In genomic region chr20:36313476-36313875, GRCh38 we compare ENCODE assay signal across 29 cellular contexts. TPM values are rescaled to one million over a fixed set of nuclear protein-coding genes. Genes with fewer than 3 reads are reported as not detected.
DNase-seq lines count a peak whose midpoint lies in the region; FAIRE-seq and TF ChIP-seq lines count a peak whose summit lies in the region.
"Had no signal": no experiment of that assay in that cellular context is flagged by ENCODE, and none has a peak within 500 bp of the region (broad histone marks: within the 10 kb centered on the region; RNA-seq: fewer than 3 reads in every experiment).

No MANE protein-coding gene starts in this region.

- H4K8ac ChIP-seq in H1 (ENCODE audit: extremely low read depth, insufficient read depth, low read length), result no peak overlapping the region

- no peak overlapping the region for H2BK15ac ChIP-seq in H1 (ENCODE audit: low read length)

- no peak overlapping the region for H3K23ac ChIP-seq in H1 (ENCODE audit: insufficient read length)

- no peak overlapping the region for H2BK120ac ChIP-seq in H1 (replicated peaks; ENCODE audit: low read depth, low read length)

- no peak overlapping the region for H3K4me3 Mint-ChIP-seq in progenitor cell of endocrine pancreas (ENCODE audit: low read depth)
- H3K4me3 Mint-ChIP-seq: CD8-positive, alpha-beta T cell; HFFc6 had no signal

- H3K79me2 ChIP-seq in H1 (ENCODE audit: control insufficient read depth in 1 of 2, insufficient read depth in 2 of 2, low read length in 2 of 2), result no peaks in the 10 kb centered on the region

- WGBS in H1 (ENCODE audit: extremely low coverage in 1 of 2, insufficient coverage in 1 of 2, insufficient read length in 1 of 2, insufficient replicate concordance in 2 of 2, low coverage in 1 of 2, low lambda C conversion rate in 2 of 2, missing lambda C conversion rate in 1 of 2), 2 experiments, result 67% methylated on average over 3 of the region's 3 CpGs; no CpG with 5 or more reads in 1 of the 2 experiments
- WGBS in spleen, 5 donors, result 62 to 82% (median 76%) methylated on average over 2 to 3 of the region's 3 CpGs

- TF ChIP-seq CTCF in H1 (IDR thresholded peaks at IDR 0.05; ENCODE audit: control extremely low read depth in 1 of 3, insufficient read depth in 1 of 3, low read depth in 1 of 3, low read length in 3 of 3), result no peak
- no peak for TF ChIP-seq CTCF in spleen (IDR thresholded peaks at IDR 0.05 in 8 of 11, conservative IDR thresholded peaks at IDR 0.05 in 3 of 11)
- TF ChIP-seq CTCF in progenitor cell of endocrine pancreas (IDR thresholded peaks at IDR 0.05; ENCODE audit: unreplicated experiment), result no peak

- no peaks in the 10 kb centered on the region for H3K9me3 Mint-ChIP-seq in progenitor cell of endocrine pancreas (ENCODE audit: low read depth)
- H3K9me3 Mint-ChIP-seq: CD8-positive, alpha-beta T cell; HFFc6 had no signal

- no peaks in the 10 kb centered on the region for H3K36me3 ChIP-seq in H1 (ENCODE audit: control insufficient read depth in 2 of 4, insufficient read depth in 4 of 4, low read length in 3 of 4)
- no peaks in the 10 kb centered on the region for H3K36me3 ChIP-seq in spleen

- no peaks in the 10 kb centered on the region for H3K36me3 Mint-ChIP-seq in progenitor cell of endocrine pancreas (ENCODE audit: insufficient read depth)
- H3K36me3 Mint-ChIP-seq: CD8-positive, alpha-beta T cell had no signal

- H3K4me3 ChIP-seq in H1 (ENCODE audit: extremely low read depth in 1 of 4, insufficient read depth in 2 of 4, low read depth in 3 of 4, low read length in 4 of 4) (no peak overlapping the region), spleen (no peak overlapping the region)

- H2AFZ ChIP-seq in H1 (ENCODE audit: low read length), result no peak overlapping the region

- intact Hi-C loops in spleen (cut with DNase I; ENCODE audit: low total_unique reads), result no loop called here

- H4K20me1 ChIP-seq in H1 (replicated peaks in 1 of 2; ENCODE audit: control insufficient read depth in 1 of 2, insufficient read depth in 2 of 2, low read length in 2 of 2), result peaks cover 2 to 11% of the 10 kb centered on the region in 2 experiments

- H3K14ac ChIP-seq in H1 (ENCODE audit: insufficient read length), result no peak overlapping the region

- no peak overlapping the region for H3K18ac ChIP-seq in H1 (ENCODE audit: extremely low read depth, low read length)

- no peak overlapping the region for H3K4ac ChIP-seq in H1 (replicated peaks; ENCODE audit: insufficient read length, low read depth, low read length)

- peaks cover 0 to 4% (median 1%) of the 10 kb centered on the region in 4 experiments; a peak in 2 of 7 replicates for H3K4me1 ChIP-seq in H1 (replicated peaks in 1 of 4; ENCODE audit: control insufficient read depth in 3 of 4, insufficient read depth in 4 of 4, low read length in 3 of 4)
- no peaks in the 10 kb centered on the region for H3K4me1 ChIP-seq in spleen

- H3K56ac ChIP-seq in H1 (replicated peaks; ENCODE audit: insufficient read length, low read depth, low read length), result no peak overlapping the region

- H3K4me1 Mint-ChIP-seq in progenitor cell of endocrine pancreas (ENCODE audit: low read depth), result no peaks in the 10 kb centered on the region

- peak; percentile 40 for DNase-seq in activated CD8-positive, alpha-beta memory T cell treated with anti-CD3 and anti-CD28 coated beads, Interleukin-2, amount 50 U/mL, for 48 hours
- DNase-seq in activated CD8-positive, alpha-beta memory T cell treated with anti-CD3 and anti-CD28 coated beads, Interleukin-2, amount 50 U/mL, for 4 hours, result no peak
- DNase-seq in D341Med (ENCODE audit: low spot score) (peak; percentile 15), H1 (ENCODE audit: low read depth in 1 of 2, low spot score in 2 of 2) (peak in 1 of 2 experiments; percentile 41), spleen (peak; percentile 28), NCI-H748 treated with DMSO at 0.1 percent for 48 hours (lab: John Stamatoyannopoulos, UW) (no peak), progenitor cell of endocrine pancreas (ENCODE audit: low spot score, unreplicated experiment) (no peak), HUDEP-2 (lab: John Stamatoyannopoulos, UW; ENCODE audit: unreplicated experiment in 76 of 76) (no peak)
- DNase-seq: 8988T; AML-193; C1 segment of cervical spinal cord; Calu3; HFFc6; KBM-7; MM.1S; NCI-H1048; NCI-H1417 treated with DMSO at 0.1 percent for 48 hours; NCI-H187 treated with DMSO at 0.1 percent for 48 hours; NCI-H2107; NCI-H2227 treated with DMSO at 0.1 percent for 48 hours; NCI-H510A; NCI-H774; NK-92 treated with Interleukin-12 subunit alpha and Interleukin-12 subunit beta, amount 100 ng/mL, for 24 hours; SIG-M5; SK-N-SH had no signal

- TF ChIP-seq EP300 in H1 (IDR thresholded peaks at IDR 0.05; ENCODE audit: borderline replicate concordance in 1 of 2, low read depth in 2 of 2, low read length in 2 of 2), result no peak

- no peak overlapping the region for H4K5ac ChIP-seq in H1 (ENCODE audit: insufficient read length, low read depth, low read length)

- H4K91ac ChIP-seq in H1 (replicated peaks; ENCODE audit: insufficient read length, low read length), result peak overlapping the region; percentile 37

- no peak for TF ChIP-seq RAD21 in H1 (IDR thresholded peaks at IDR 0.05 in 1 of 2, conservative IDR thresholded peaks at IDR 0.05 in 1 of 2; ENCODE audit: low read depth in 2 of 2, low read length in 2 of 2)

- no peak overlapping the region for H2BK5ac ChIP-seq in H1 (ENCODE audit: low read depth, low read length)

- H2AK5ac ChIP-seq in H1 (ENCODE audit: low read depth, low read length), result no peak overlapping the region

- no peak for FAIRE-seq in H1 (lab: Jason Lieb, UNC)
- FAIRE-seq: G401.6, GM19239 had no signal

- peaks cover 0 to under 1% (median 0%) of the 10 kb centered on the region in 4 experiments; a peak in 4 of 7 replicates for H3K27me3 ChIP-seq in H1 (replicated peaks in 1 of 4; ENCODE audit: control insufficient read depth in 3 of 4, extremely low read depth in 1 of 4, insufficient read depth in 3 of 4, low read length in 3 of 4)
- H3K27me3 ChIP-seq in spleen (replicated peaks in 1 of 7), result peaks cover 0 to 67% (median 5%) of the 10 kb centered on the region in 7 donors

- H2BK20ac ChIP-seq in H1 (ENCODE audit: low read length), result no peak overlapping the region; the same call in 1 of the 2 replicates

- peaks cover 6% of the 10 kb centered on the region; the same call in 1 of the 2 replicates for H3K23me2 ChIP-seq in H1 (ENCODE audit: low read depth, low read length)

- no peak overlapping the region for H3K27ac ChIP-seq in H1 (ENCODE audit: low read depth, low read length)
- H3K27ac ChIP-seq in spleen, result no peak overlapping the region
- H3K27ac ChIP-seq: RWPE1 had no signal

- no peak overlapping the region for H3K4me2 ChIP-seq in H1 (ENCODE audit: insufficient read depth in 1 of 2, low read depth in 2 of 2, low read length in 2 of 2)
- H3K4me2 ChIP-seq: SK-N-SH had no signal

- TF ChIP-seq POLR2A in H1 (IDR thresholded peaks at IDR 0.05; ENCODE audit: control extremely low read depth in 1 of 2, low read depth in 2 of 2, low read length in 2 of 2) (no peak), spleen (IDR thresholded peaks at IDR 0.05) (no peak)

- H3K9ac ChIP-seq in H1 (replicated peaks in 1 of 4; ENCODE audit: extremely low read depth in 1 of 4, low read depth in 3 of 4, low read length in 3 of 4), result no peak overlapping the region
- H3K9ac ChIP-seq: SK-N-SH had no signal

- H3K27ac Mint-ChIP-seq in progenitor cell of endocrine pancreas, result no peak overlapping the region
- H3K27ac Mint-ChIP-seq: CD8-positive, alpha-beta T cell; HFFc6 had no signal

- H3K79me1 ChIP-seq in H1 (ENCODE audit: low read depth, low read length), result peaks cover 5% of the 10 kb centered on the region

- H3K27me3 Mint-ChIP-seq in progenitor cell of endocrine pancreas, result peaks cover 61% of the 10 kb centered on the region

- H3K9me3 ChIP-seq in H1 (ENCODE audit: insufficient read depth in 2 of 2, low read depth in 1 of 2, low read length in 1 of 2) (no peaks in the 10 kb centered on the region), spleen (no peaks in the 10 kb centered on the region)
- H3K9me3 ChIP-seq: SK-N-SH had no signal

- CTCF ChIA-PET in H1 (lab: Charles Lee; ENCODE audit: partially characterized antibody), result interaction anchor here (0.7 to 1.5 kb wide), 9 partner anchors 9 to 106 kb away, joined by 3 to 6 read pairs (median 4); no protein-coding TSS in a partner anchor

- POLR2A ChIA-PET in H1 (lab: Charles Lee; ENCODE audit: partially characterized antibody), result interaction anchor here (0.6 to 0.9 kb wide), 2 partner anchors 50 to 164 kb away, joined by 3 read pairs; no protein-coding TSS in a partner anchor

- H2BK12ac ChIP-seq in H1 (ENCODE audit: low read depth, low read length), result no peak overlapping the region

TF ChIP-seq in H1, 55 proteins besides CTCF, POLR2A, EP300 and RAD21:
- TF ChIP-seq SRF (IDR thresholded peaks at IDR 0.05; ENCODE audit: low read depth, low read length), result no peak
- TF ChIP-seq TCF12 (IDR thresholded peaks at IDR 0.05; ENCODE audit: low read depth, low read length), result no peak
- TF ChIP-seq USF2 (IDR thresholded peaks at IDR 0.05; ENCODE audit: low read length), result no peak
- TF ChIP-seq CEBPB (IDR thresholded peaks at IDR 0.05; ENCODE audit: low read depth, low read length), result no peak
TF ChIP-seq in H1: peak in this region for 0.

RNA-seq across cellular contexts. Expression of gene DLGAP4, which starts 7.3 kb away (rescaled TPM):
- 57.2 and 61.8 TPM in 2 replicates for total RNA-seq in H1 (2021; fragmentation: NEBNext Ultra II Directional; extraction: Animal tissue kit (Norgen Biotek cat#: 25700))
- polyA plus RNA-seq in H1 (2011; rRNA removed) (41.2 and 81.9 TPM in 2 replicates), spleen (10 to 100 TPM; 12.0 to 28.4 (median 23.7) TPM)
- polyA plus RNA-seq in H1 (2011; cell fraction: cytosol; rRNA removed), result 38.1 TPM
- polyA plus RNA-seq in H1 (2011; cell fraction: nucleus; rRNA removed), result 82.7 TPM
- polyA plus RNA-seq in H1 (2012, experiment 1 of 2), result 43.5 to 57.6 TPM (median 49.1 TPM) in 4 replicates
- 36.6 TPM for polyA plus RNA-seq in H1 (2012, experiment 2 of 2)
- 40.4 TPM for polyA plus RNA-seq in H1 (2013, experiment 1 of 2)
- 39.5 TPM for polyA plus RNA-seq in H1 (2013, experiment 2 of 2)
- polyA minus RNA-seq in H1 (2011; rRNA and poly(A)+ RNA removed), result 33.9 and 37.3 TPM in 2 replicates
- polyA minus RNA-seq in H1 (2011; cell fraction: cytosol; rRNA and poly(A)+ RNA removed), result 84.8 TPM
- 50.5 TPM for polyA minus RNA-seq in H1 (2011; cell fraction: nucleus; rRNA and poly(A)+ RNA removed)
- total RNA-seq in spleen (10 to 100 TPM; 44.5 to 60.9 (median 47.7) TPM), progenitor cell of endocrine pancreas (101 and 109 TPM in 2 replicates)

Comparison
In these comparisons a context has a peak if more than half of its experiments do, and no peak if none do; other contexts are left out.
1. DNase-seq: peak in activated CD8-positive, alpha-beta memory T cell treated with anti-CD3 and anti-CD28 coated beads, Interleukin-2, amount 50 U/mL, for 48 hours (single experiment), D341Med (single experiment) and spleen (single experiment); none in activated CD8-positive, alpha-beta memory T cell treated with anti-CD3 and anti-CD28 coated beads, Interleukin-2, amount 50 U/mL, for 4 hours (single experiment), NCI-H748 treated with DMSO at 0.1 percent for 48 hours (single experiment), progenitor cell of endocrine pancreas (single experiment) and HUDEP-2 (0 of 76).